In the genomic region with DNA sequence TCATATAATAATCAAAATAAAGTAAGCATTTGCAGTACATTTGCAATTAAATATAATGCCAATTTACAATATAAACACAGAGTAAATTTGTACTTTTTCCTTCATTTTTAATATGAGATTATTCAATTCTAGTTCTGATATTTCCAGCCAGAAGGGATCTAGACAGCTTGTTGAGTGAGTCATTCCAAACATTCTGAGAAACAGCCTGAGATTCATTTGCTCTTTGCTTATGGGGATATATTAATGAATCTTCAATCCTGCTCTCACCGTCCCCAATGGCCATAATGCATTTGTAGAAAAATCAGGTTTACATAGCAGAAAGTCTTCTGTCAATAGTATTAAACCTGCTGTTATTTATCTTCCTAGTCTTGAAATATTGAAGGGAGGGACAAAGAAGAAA, we compare ENCODE assay signal across 19 cellular contexts.
DNase-seq lines count a peak whose midpoint lies in the region; ATAC-seq, FAIRE-seq and TF ChIP-seq lines count a peak whose summit lies in the region.
"Had no signal": no experiment of that assay in that cellular context is flagged by ENCODE, and none has a peak within 500 bp of the region (broad histone marks: within the 10 kb centered on the region; RNA-seq: fewer than 3 reads in every experiment).

No MANE protein-coding gene starts in this region.

- no peaks in the 10 kb centered on the region for H3K9me3 ChIP-seq in A549
- no peaks in the 10 kb centered on the region for H3K9me3 ChIP-seq in CD8-positive, alpha-beta memory T cell (ENCODE audit: low read length)
- H3K9me3 ChIP-seq: BE2C had no signal

- peaks cover 7 to 18% (median 11%) of the 10 kb centered on the region in 5 donors for H3K9me3 Mint-ChIP-seq in CD8-positive, alpha-beta memory T cell

- 0 out of 3 replicates have a peak overlapping the region, but pooled peaks have one; percentile 23 for H3K4me2 ChIP-seq in A549

- no peak overlapping the region for H3K27ac Mint-ChIP-seq in CD8-positive, alpha-beta memory T cell
- H3K27ac Mint-ChIP-seq: CD14-positive monocyte, HFFc6 had no signal

- POLR2A ChIA-PET in A549 (lab: Yijun Ruan, JAX) (no interaction called here), RWPE1 (lab: Yijun Ruan, JAX; ENCODE audit: low non-redundant PET) (no interaction called here)
- POLR2A ChIA-PET in CD8-positive, alpha-beta memory T cell (lab: Charles Lee): no interaction called here

- DNase-seq in A549 (ENCODE audit: low read depth in 1 of 2, low spot score in 1 of 2): no peak
- DNase-seq in DMS53 (lab: John Stamatoyannopoulos, UW): peak; percentile 50
- DNase-seq in NCI-H446 treated with DMSO at 0.1 percent for 48 hours (lab: John Stamatoyannopoulos, UW): peak; percentile 86
- peak; percentile 19 for DNase-seq in fibroblast of peridontal ligament (ENCODE audit: extremely low read depth)
- no peak for DNase-seq in Kasumi-1 (lab: John Stamatoyannopoulos, UW)
- no peak for DNase-seq in RWPE1 (ENCODE audit: low spot score)
- no peak for DNase-seq in CD8-positive, alpha-beta memory T cell
- no peak for DNase-seq in left cardiac atrium
- DNase-seq: 8988T, BE2C, DND-41, GDM1, HCEC 1CT, HFFc6 had no signal

- no peaks in the 10 kb centered on the region for H3K4me1 Mint-ChIP-seq in CD8-positive, alpha-beta memory T cell
- H3K4me1 Mint-ChIP-seq: CD14-positive monocyte had no signal

- H3K36me3 Mint-ChIP-seq in CD8-positive, alpha-beta memory T cell: no peaks in the 10 kb centered on the region
- H3K36me3 Mint-ChIP-seq: CD14-positive monocyte had no signal

- FAIRE-seq in A549 (lab: Jason Lieb, UNC): no peak
- FAIRE-seq: GM19239, H1, HepG2, HTR-8/SVneo had no signal

- H3K27ac ChIP-seq in A549 (no peak overlapping the region), RWPE1 (no peak overlapping the region)
- no peak overlapping the region for H3K27ac ChIP-seq in CD8-positive, alpha-beta memory T cell (ENCODE audit: low read depth, low read length)

- CTCF ChIA-PET in A549 (lab: Yijun Ruan, JAX): no interaction called here
- CTCF ChIA-PET in RWPE1 (lab: Yijun Ruan, JAX): no interaction called here
- CTCF ChIA-PET in CD8-positive, alpha-beta memory T cell (lab: Charles Lee): no interaction called here

- H3K36me3 ChIP-seq in CD8-positive, alpha-beta memory T cell (ENCODE audit: insufficient read depth, low read length): no peaks in the 10 kb centered on the region
- H3K36me3 ChIP-seq: BE2C had no signal

- peaks cover 6% of the 10 kb centered on the region; the same call in 1 of the 3 replicates for H3K4me1 ChIP-seq in A549
- H3K4me1 ChIP-seq in CD8-positive, alpha-beta memory T cell (ENCODE audit: insufficient read depth, low read length): no peaks in the 10 kb centered on the region

- TF ChIP-seq CTCF in A549 (IDR thresholded peaks at IDR 0.05): no peak
- TF ChIP-seq CTCF in RWPE1 (conservative IDR thresholded peaks at IDR 0.05; ENCODE audit: low read depth): no peak

- no peak for TF ChIP-seq RAD21 in A549 (conservative IDR thresholded peaks at IDR 0.05 in 1 of 2, IDR thresholded peaks at IDR 0.05 in 1 of 2)

- intact Hi-C loops in left cardiac atrium (cut with DNase I): no loop called here

- no peak for TF ChIP-seq POLR2A in A549 (IDR thresholded peaks at IDR 0.05; ENCODE audit: low read length)

- 25% methylated on average over 1 of the region's 1 CpG for WGBS in A549 (ENCODE audit: missing lambda C conversion rate)

- no peak overlapping the region for H3K4me3 ChIP-seq in A549
- no peak overlapping the region for H3K4me3 ChIP-seq in CD8-positive, alpha-beta memory T cell (ENCODE audit: low read length)

- no peaks in the 10 kb centered on the region for H3K27me3 Mint-ChIP-seq in CD8-positive, alpha-beta memory T cell

- TF ChIP-seq EP300 in A549 (IDR thresholded peaks at IDR 0.05): no peak

- no peak overlapping the region for H3K4me3 Mint-ChIP-seq in CD8-positive, alpha-beta memory T cell
- H3K4me3 Mint-ChIP-seq: CD14-positive monocyte, HFFc6 had no signal

- ATAC-seq in A549 (no peak), left cardiac atrium (no peak)
- ATAC-seq: HepG2 had no signal

- no peaks in the 10 kb centered on the region for H3K27me3 ChIP-seq in CD8-positive, alpha-beta memory T cell (ENCODE audit: insufficient read depth, low read length, poor library complexity, severe bottlenecking)
- H3K27me3 ChIP-seq: BE2C had no signal

TF ChIP-seq in A549, 52 proteins besides CTCF, POLR2A, EP300 and RAD21:
- TF ChIP-seq KDM5A (IDR thresholded peaks at IDR 0.05) (no peak), HOXB5 (CRISPR knock-in tag; IDR thresholded peaks at IDR 0.05) (no peak), JUN (IDR thresholded peaks at IDR 0.05) (no peak)

Comparison
In these comparisons a context has a peak if more than half of its experiments do, and no peak if none do; other contexts are left out.
1. DNase-seq: peak in DMS53 (single experiment), NCI-H446 treated with DMSO at 0.1 percent for 48 hours (single experiment) and fibroblast of peridontal ligament (single experiment); none in A549 (0 of 2), Kasumi-1 (0 of 2), RWPE1 (single experiment), CD8-positive, alpha-beta memory T cell (0 of 5) and left cardiac atrium (single experiment).